In the genomic region with DNA sequence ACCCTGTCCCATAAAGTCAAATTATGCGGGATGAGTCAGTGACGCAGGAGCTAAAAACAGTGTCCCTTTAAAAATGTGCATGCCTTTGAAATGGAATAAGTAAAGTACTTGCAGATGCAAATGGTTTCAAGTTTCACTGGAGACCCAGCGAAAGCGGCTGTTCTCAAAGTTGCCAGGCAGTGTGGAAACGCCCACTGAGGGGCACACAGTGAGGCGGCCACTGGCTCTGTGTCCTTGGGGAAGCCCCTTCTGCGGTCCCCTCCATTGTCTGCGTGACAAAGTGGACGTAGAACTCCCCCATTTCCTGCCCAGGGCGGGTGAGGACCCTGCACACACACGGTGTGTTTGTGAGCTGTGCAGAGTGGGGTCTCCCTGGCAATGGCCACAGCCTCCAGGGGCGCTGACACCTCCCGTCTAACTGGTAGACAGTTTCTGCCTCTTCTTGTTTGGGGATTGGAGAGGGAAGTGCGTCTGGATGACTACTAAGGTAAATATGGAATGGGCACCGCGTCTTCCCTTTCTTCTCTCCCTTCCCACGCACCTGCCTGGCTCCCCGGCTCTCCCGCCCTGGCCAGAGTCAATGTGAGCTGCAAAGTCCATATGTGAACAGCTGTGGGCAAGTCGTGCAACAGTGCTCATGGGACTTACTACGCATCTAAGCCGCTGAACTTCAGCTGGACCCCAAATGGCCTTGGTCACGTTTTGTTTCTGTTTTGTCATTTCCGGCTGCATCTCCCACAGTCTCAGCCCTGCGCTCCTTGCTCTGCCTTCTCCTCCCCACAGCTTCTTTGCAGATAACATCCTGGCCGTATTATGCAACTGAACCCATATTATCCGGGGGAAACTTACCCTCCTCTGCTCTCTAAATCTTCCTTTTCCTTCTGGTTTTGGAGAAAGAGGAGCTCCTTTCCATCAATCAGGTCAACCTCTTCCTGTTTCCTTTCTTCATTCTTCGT, we compare ENCODE assay signal across 8 cellular contexts. TPM values are rescaled to one million over a fixed set of nuclear protein-coding genes. Genes with fewer than 3 reads are reported as not detected.
A peak's percentile ranks its signal among the peaks of the same experiment; 100 is the strongest.
DNase-seq lines count a peak whose midpoint lies in the region; ATAC-seq, FAIRE-seq and TF ChIP-seq lines count a peak whose summit lies in the region.

No MANE protein-coding gene starts in this region.

- no peaks in the 10 kb centered on the region for H4K20me1 ChIP-seq in astrocyte (ENCODE audit: insufficient read depth, low read length)

- ATAC-seq in GM18519 (IDR thresholded peaks at IDR 0.05; ENCODE audit: low FRiP score, unreplicated experiment) (peak; percentile 45), GM21717 (IDR thresholded peaks at IDR 0.05; ENCODE audit: unreplicated experiment) (no peak)

- DNase-seq in A673 (ENCODE audit: low spot score) (peak; percentile 64), NCI-H1105 (lab: John Stamatoyannopoulos, UW) (peak; percentile 10), astrocyte (ENCODE audit: low read depth) (peak; percentile 39), kidney epithelial cell (ENCODE audit: low read depth) (no peak), T-helper 9 cell (no peak)

- H3K4me2 ChIP-seq in astrocyte (ENCODE audit: low read length): peak overlapping the region; percentile 84

- H3K27me3 Mint-ChIP-seq in astrocyte (ENCODE audit: low read depth, unreplicated experiment): peaks cover 6% of the 10 kb centered on the region

- POLR2A ChIA-PET in A673 (lab: Charles Lee; ENCODE audit: low non-redundant PET): interaction anchor here (0.7 kb wide), 1 partner anchor 82 kb away, joined by 4 read pairs; no protein-coding TSS in a partner anchor

- H3K27ac ChIP-seq in A673 (ENCODE audit: low read depth, low read length, poor library complexity, severe bottlenecking) (peak overlapping the region; percentile 20), astrocyte (ENCODE audit: low read depth, low read length) (no peak overlapping the region), subcutaneous abdominal adipose tissue (ENCODE audit: low read depth, low read length) (no peak overlapping the region)

- no TSS peak for BruUV-seq in A673 (replicated peaks; lab: Mats Ljungman, UMichigan)

- H3K9ac ChIP-seq in astrocyte (ENCODE audit: low read length): peak overlapping the region; percentile 13
- peak overlapping the region in 3 of 5 donors; percentile 6 to 52 (median 19) for H3K9ac ChIP-seq in subcutaneous abdominal adipose tissue (ENCODE audit: low read length in 5 of 5)

- no peaks in the 10 kb centered on the region for H3K79me2 ChIP-seq in astrocyte (ENCODE audit: insufficient read depth, low read length)

- no peak overlapping the region for H3K4me3 Mint-ChIP-seq in astrocyte (ENCODE audit: unreplicated experiment)

- H3K9me3 ChIP-seq in A673 (ENCODE audit: low read depth, low read length, poor library complexity, severe bottlenecking): no peaks in the 10 kb centered on the region
- no peaks in the 10 kb centered on the region for H3K9me3 ChIP-seq in astrocyte (ENCODE audit: insufficient read depth, low read depth, low read length)
- no peaks in the 10 kb centered on the region for H3K9me3 ChIP-seq in subcutaneous abdominal adipose tissue (ENCODE audit: control insufficient read depth in 5 of 5, low read length in 5 of 5)

- H2AFZ ChIP-seq in astrocyte (ENCODE audit: low read depth, low read length): peak overlapping the region; percentile 74

- TF ChIP-seq CTCF in A673 (conservative IDR thresholded peaks at IDR 0.05; ENCODE audit: low read depth, low read length) (peak; percentile 38), astrocyte (IDR thresholded peaks at IDR 0.05; ENCODE audit: insufficient read depth, low read depth, low read length) (no peak), kidney epithelial cell (IDR thresholded peaks at IDR 0.05; ENCODE audit: insufficient read depth, low read length, poor library complexity, severe bottlenecking) (peak; percentile 23)

- peaks cover 21% of the 10 kb centered on the region for H3K4me1 ChIP-seq in A673 (ENCODE audit: insufficient read depth, low read length, poor library complexity, severe bottlenecking)
- H3K4me1 ChIP-seq in astrocyte (ENCODE audit: insufficient read depth, low read length): peaks cover 5% of the 10 kb centered on the region
- H3K4me1 ChIP-seq in subcutaneous abdominal adipose tissue (ENCODE audit: control insufficient read depth in 5 of 5, insufficient read depth in 5 of 5, low read length in 5 of 5): peaks cover 0 to 23% (median 15%) of the 10 kb centered on the region in 5 donors

- no peaks in the 10 kb centered on the region for H3K36me3 ChIP-seq in A673 (ENCODE audit: insufficient read depth, low read length, poor library complexity, severe bottlenecking)
- no peaks in the 10 kb centered on the region for H3K36me3 ChIP-seq in astrocyte (ENCODE audit: insufficient read depth, low read length)
- H3K36me3 ChIP-seq in kidney epithelial cell (ENCODE audit: control insufficient read depth, insufficient read depth, low read length): no peaks in the 10 kb centered on the region
- no peaks in the 10 kb centered on the region for H3K36me3 ChIP-seq in subcutaneous abdominal adipose tissue (ENCODE audit: control insufficient read depth in 5 of 5, insufficient read depth in 5 of 5, low read length in 5 of 5)

- H3K9me3 Mint-ChIP-seq in astrocyte (ENCODE audit: unreplicated experiment): peaks cover 2% of the 10 kb centered on the region

- H3K27me3 ChIP-seq in A673 (replicated peaks; ENCODE audit: insufficient read depth, low read depth, low read length, poor library complexity): no peaks in the 10 kb centered on the region
- H3K27me3 ChIP-seq in astrocyte (ENCODE audit: insufficient read depth, low read length): peaks cover 6% of the 10 kb centered on the region
- H3K27me3 ChIP-seq in kidney epithelial cell (ENCODE audit: control insufficient read depth, insufficient read depth, low read length): no peaks in the 10 kb centered on the region
- peaks cover 0 to 31% (median 13%) of the 10 kb centered on the region in 5 donors for H3K27me3 ChIP-seq in subcutaneous abdominal adipose tissue (ENCODE audit: control insufficient read depth in 5 of 5, insufficient read depth in 4 of 5, low read length in 5 of 5)

- FAIRE-seq in astrocyte (lab: Jason Lieb, UNC): no peak

- CTCF ChIA-PET in A673 (lab: Charles Lee): no interaction called here

- intact Hi-C loops in A673 (cut with micrococcal nuclease; ENCODE audit: unreplicated experiment): no loop called here

- peaks cover 6% of the 10 kb centered on the region for H3K4me1 Mint-ChIP-seq in astrocyte (ENCODE audit: low read depth, unreplicated experiment)

- H3K4me3 ChIP-seq in A673 (ENCODE audit: low read depth, low read length, poor library complexity, severe bottlenecking) (peak overlapping the region; percentile 37), astrocyte (ENCODE audit: insufficient read depth, low read depth, low read length) (peak overlapping the region; percentile 30), kidney epithelial cell (ENCODE audit: low read depth, low read length) (peak overlapping the region; percentile 34), subcutaneous abdominal adipose tissue (ENCODE audit: low read depth in 1 of 5, low read length in 5 of 5) (peak overlapping the region; percentile 45 to 75 (median 65))

- no peak overlapping the region for H3K27ac Mint-ChIP-seq in astrocyte (ENCODE audit: unreplicated experiment)

- no peaks in the 10 kb centered on the region for H3K36me3 Mint-ChIP-seq in astrocyte (ENCODE audit: low read depth, unreplicated experiment)

RNA-seq across cellular contexts. Expression of a gene that starts 33.7 kb away (rescaled TPM):
- total RNA-seq in A673 (2021): 32.3 and 43.8 TPM in 2 replicates
- total RNA-seq in astrocyte: 55.9 and 59.8 TPM in 2 replicates
- 48.2 and 56.1 TPM in 2 replicates for total RNA-seq in kidney epithelial cell

Comparison
In these comparisons a context has a peak if more than half of its experiments do, and no peak if none do; other contexts are left out.
1. DNase-seq: peak in A673 (single experiment), NCI-H1105 (single experiment) and astrocyte (single experiment); none in kidney epithelial cell (single experiment) and T-helper 9 cell (single experiment).
2. Peak in every context shown above with its lines, with median percentiles within 50 percentile points of each other: H3K4me3 ChIP-seq.